ENCODE assay signal across 1 cellular context in genomic region chr12:75984577-75985182, GRCh38.
TF ChIP-seq lines count a peak whose summit lies in the region.

No MANE protein-coding gene starts in this region.

TF ChIP-seq in IMR-90, 13 proteins besides CTCF, POLR2A, EP300 and RAD21:
- TF ChIP-seq RCOR1 (IDR thresholded peaks at IDR 0.05; ENCODE audit: insufficient replicate concordance, low read length) (no peak), USF2 (IDR thresholded peaks at IDR 0.05; ENCODE audit: low read depth, low read length) (no peak)
